Comparison of ENCODE assay signal across 9 cellular contexts in genomic region chr19:53991224-53992113, GRCh38. TPM values are rescaled to one million over a fixed set of nuclear protein-coding genes. Genes with fewer than 3 reads are reported as not detected.
DNase-seq lines count a peak whose midpoint lies in the region; FAIRE-seq and TF ChIP-seq lines count a peak whose summit lies in the region.
"Had no signal": no experiment of that assay in that cellular context is flagged by ENCODE, and none has a peak within 500 bp of the region (broad histone marks: within the 10 kb centered on the region; RNA-seq: fewer than 3 reads in every experiment).

Gene CACNG6 (plus strand): TSS chr19:53991637. CDS start chr19:53992878, 1,241 bp downstream.

- peak in 1 of 2 experiments; percentile 13; a peak in 1 of 4 replicates for TF ChIP-seq RAD21 in H1 (IDR thresholded peaks at IDR 0.05 in 1 of 2, conservative IDR thresholded peaks at IDR 0.05 in 1 of 2; ENCODE audit: low read depth in 2 of 2, low read length in 2 of 2)

- H3K27me3 Mint-ChIP-seq in Calu3 (ENCODE audit: unreplicated experiment), result no peaks in the 10 kb centered on the region

- H3K4me1 Mint-ChIP-seq in Calu3 (ENCODE audit: low read depth, unreplicated experiment), result peaks cover 41% of the 10 kb centered on the region

- H3K36me3 ChIP-seq in H1 (ENCODE audit: control insufficient read depth in 2 of 4, insufficient read depth in 4 of 4, low read length in 3 of 4) (no peaks in the 10 kb centered on the region), neuronal stem cell (replicated peaks in 1 of 2; ENCODE audit: control insufficient read depth in 2 of 2, insufficient read depth in 2 of 2, low read length in 2 of 2) (no peaks in the 10 kb centered on the region)
- H3K36me3 ChIP-seq: neutrophil had no signal

- TF ChIP-seq POLR2A in H1 (IDR thresholded peaks at IDR 0.05; ENCODE audit: control extremely low read depth in 1 of 2, low read depth in 2 of 2, low read length in 2 of 2) (no peak), GM12892 (IDR thresholded peaks at IDR 0.05; ENCODE audit: low read depth, low read length) (no peak)

- H3K9me3 ChIP-seq in H1 (ENCODE audit: insufficient read depth in 2 of 2, low read depth in 1 of 2, low read length in 1 of 2) (no peaks in the 10 kb centered on the region), neuronal stem cell (replicated peaks in 1 of 2; ENCODE audit: control insufficient read depth in 2 of 2, insufficient read depth in 1 of 2, low read depth in 1 of 2, low read length in 2 of 2) (no peaks in the 10 kb centered on the region)
- H3K9me3 ChIP-seq: neutrophil had no signal

- FAIRE-seq in H1 (lab: Jason Lieb, UNC) (no peak), GM12892 (lab: Jason Lieb, UNC) (no peak)

- no peak within 1 kb of the TSS for H3K56ac ChIP-seq in H1 (replicated peaks; ENCODE audit: insufficient read length, low read depth, low read length)

- H3K9ac ChIP-seq in H1 (replicated peaks in 1 of 4; ENCODE audit: extremely low read depth in 1 of 4, low read depth in 3 of 4, low read length in 3 of 4), result peak within 1 kb of the TSS in 1 of 4 experiments; percentile 71; a peak in 1 of 7 replicates
- H3K9ac ChIP-seq in neuronal stem cell (ENCODE audit: low read depth, low read length, poor library complexity), result peak within 1 kb of the TSS; percentile 33

- H2BK12ac ChIP-seq in H1 (ENCODE audit: low read depth, low read length) (no peak within 1 kb of the TSS), neuronal stem cell (ENCODE audit: low read length) (no peak within 1 kb of the TSS)

- H4K20me1 ChIP-seq in H1 (replicated peaks in 1 of 2; ENCODE audit: control insufficient read depth in 1 of 2, insufficient read depth in 2 of 2, low read length in 2 of 2), result no peaks in the 10 kb centered on the region

- DNase-seq in Calu3 (peak; percentile 94), NCI-H146 (lab: John Stamatoyannopoulos, UW) (peak; percentile 58), H1 (ENCODE audit: low read depth in 1 of 2, low spot score in 2 of 2) (peak in 1 of 2 experiments; percentile 77), neuronal stem cell (ENCODE audit: low spot score) (peak; percentile 43), GM12892 (ENCODE audit: insufficient read length) (no peak), NCI-H774 (lab: John Stamatoyannopoulos, UW) (no peak), NCI-H510A treated with DMSO at 0.1 percent for 48 hours (lab: John Stamatoyannopoulos, UW) (no peak), NCI-H2107 treated with DMSO at 0.1 percent for 48 hours (lab: John Stamatoyannopoulos, UW; ENCODE audit: unreplicated experiment) (no peak)

- H3K23me2 ChIP-seq in H1 (ENCODE audit: low read depth, low read length), result peaks cover 9% of the 10 kb centered on the region; the same call in 1 of the 2 replicates

- H3K14ac ChIP-seq in H1 (ENCODE audit: insufficient read length) (no peak within 1 kb of the TSS), neuronal stem cell (ENCODE audit: low read length) (no peak within 1 kb of the TSS)

- peak within 1 kb of the TSS; percentile 99 for H3K27ac Mint-ChIP-seq in Calu3 (ENCODE audit: unreplicated experiment)

- WGBS in H1 (ENCODE audit: extremely low coverage in 1 of 2, insufficient coverage in 1 of 2, insufficient read length in 1 of 2, insufficient replicate concordance in 2 of 2, low coverage in 1 of 2, low lambda C conversion rate in 2 of 2, missing lambda C conversion rate in 1 of 2), 2 experiments, result 44% methylated on average over 11 of the region's 66 CpGs; no CpG with 5 or more reads in 1 of the 2 experiments
- WGBS in neuronal stem cell (ENCODE audit: extremely low coverage in 2 of 2, insufficient read length in 2 of 2, insufficient replicate concordance in 1 of 2), 2 donors, result no CpG with 5 or more reads among the region's 66 CpGs

- H3K4me2 ChIP-seq in H1 (ENCODE audit: insufficient read depth in 1 of 2, low read depth in 2 of 2, low read length in 2 of 2) (peak within 1 kb of the TSS; percentile 75 to 76), neuronal stem cell (ENCODE audit: insufficient read depth, low read length, poor library complexity, severe bottlenecking) (peak within 1 kb of the TSS; percentile 67)

- H4K91ac ChIP-seq in H1 (replicated peaks; ENCODE audit: insufficient read length, low read length) (no peak within 1 kb of the TSS), neuronal stem cell (ENCODE audit: low read depth, low read length, poor library complexity) (no peak within 1 kb of the TSS)

- no peak for TF ChIP-seq EP300 in H1 (IDR thresholded peaks at IDR 0.05; ENCODE audit: borderline replicate concordance in 1 of 2, low read depth in 2 of 2, low read length in 2 of 2)

- H3K27ac ChIP-seq in H1 (ENCODE audit: low read depth, low read length) (no peak within 1 kb of the TSS), neuronal stem cell (replicated peaks; ENCODE audit: low read length) (no peak within 1 kb of the TSS)
- H3K27ac ChIP-seq: neutrophil had no signal

- H3K79me1 ChIP-seq in H1 (ENCODE audit: low read depth, low read length) (no peaks in the 10 kb centered on the region), neuronal stem cell (ENCODE audit: low read depth, low read length) (no peaks in the 10 kb centered on the region)

- peaks cover 57% of the 10 kb centered on the region for H3K36me3 Mint-ChIP-seq in Calu3 (ENCODE audit: insufficient read depth, unreplicated experiment)

- H2BK5ac ChIP-seq in H1 (ENCODE audit: low read depth, low read length), result no peak within 1 kb of the TSS
- H2BK5ac ChIP-seq in neuronal stem cell (ENCODE audit: low read length), result peak within 1 kb of the TSS; percentile 85

- peak within 1 kb of the TSS; percentile 9 for H4K5ac ChIP-seq in H1 (ENCODE audit: insufficient read length, low read depth, low read length)

- H2AK5ac ChIP-seq in H1 (ENCODE audit: low read depth, low read length) (no peak within 1 kb of the TSS), neuronal stem cell (ENCODE audit: low read depth, low read length) (peak within 1 kb of the TSS; percentile 95)

- POLR2A ChIA-PET in H1 (lab: Charles Lee; ENCODE audit: partially characterized antibody), result interaction anchor here (0.9 to 4.0 kb wide), 11 partner anchors 8 to 42 kb away, joined by 3 to 21 read pairs (median 5); no protein-coding TSS in a partner anchor

- TF ChIP-seq CTCF in Calu3 (IDR thresholded peaks at IDR 0.05; ENCODE audit: unreplicated experiment) (no peak), H1 (IDR thresholded peaks at IDR 0.05; ENCODE audit: control extremely low read depth in 1 of 3, insufficient read depth in 1 of 3, low read depth in 1 of 3, low read length in 3 of 3) (no peak)

- peak within 1 kb of the TSS; percentile 76 for H3K4me3 Mint-ChIP-seq in Calu3 (ENCODE audit: low read depth, unreplicated experiment)

- H3K23ac ChIP-seq in H1 (ENCODE audit: insufficient read length) (no peak within 1 kb of the TSS), neuronal stem cell (ENCODE audit: low read depth, low read length, poor library complexity) (no peak within 1 kb of the TSS)

- H3K18ac ChIP-seq in H1 (ENCODE audit: extremely low read depth, low read length) (peak within 1 kb of the TSS; percentile 48), neuronal stem cell (ENCODE audit: low read length) (peak within 1 kb of the TSS; percentile 98)

- H2BK15ac ChIP-seq in H1 (ENCODE audit: low read length), result 0 out of 2 replicates have a peak within 1 kb of the TSS, but pooled peaks have one; percentile 29
- H2BK15ac ChIP-seq in neuronal stem cell (ENCODE audit: low read length), result peak within 1 kb of the TSS; percentile 62

- H2BK120ac ChIP-seq in H1 (replicated peaks; ENCODE audit: low read depth, low read length) (no peak within 1 kb of the TSS), neuronal stem cell (ENCODE audit: low read depth, low read length) (peak within 1 kb of the TSS; percentile 58)

- peaks cover 0 to 15% (median 7%) of the 10 kb centered on the region in 4 experiments; a peak in 6 of 7 replicates for H3K4me1 ChIP-seq in H1 (replicated peaks in 1 of 4; ENCODE audit: control insufficient read depth in 3 of 4, insufficient read depth in 4 of 4, low read length in 3 of 4)
- peaks cover 3 to 14% of the 10 kb centered on the region in 2 donors for H3K4me1 ChIP-seq in neuronal stem cell (ENCODE audit: control insufficient read depth in 2 of 2, insufficient read depth in 1 of 2, low read depth in 1 of 2, low read length in 2 of 2)

- intact Hi-C loops in Calu3 (cut with micrococcal nuclease; ENCODE audit: unreplicated experiment), result loop anchor here (2.0 kb wide), 1 partner anchor 31 kb away; no protein-coding TSS in a partner anchor

- BruUV-seq in Calu3 (replicated peaks; lab: Mats Ljungman, UMichigan), result no TSS peak

- H3K4me3 ChIP-seq in H1 (ENCODE audit: extremely low read depth in 1 of 4, insufficient read depth in 2 of 4, low read depth in 3 of 4, low read length in 4 of 4), result peak within 1 kb of the TSS; percentile 36 to 64 (median 44); a peak in 7 of 8 replicates
- peak within 1 kb of the TSS; percentile 42 to 66 for H3K4me3 ChIP-seq in neuronal stem cell (ENCODE audit: low read length in 2 of 2)

- no peak within 1 kb of the TSS for H2AFZ ChIP-seq in H1 (ENCODE audit: low read length)
- peak within 1 kb of the TSS; percentile 89 for H2AFZ ChIP-seq in neuronal stem cell (ENCODE audit: low read length)

- H3K79me2 ChIP-seq in H1 (ENCODE audit: control insufficient read depth in 1 of 2, insufficient read depth in 2 of 2, low read length in 2 of 2), result no peaks in the 10 kb centered on the region

- H3K9me3 Mint-ChIP-seq in Calu3 (ENCODE audit: low read depth, unreplicated experiment), result peaks cover 2% of the 10 kb centered on the region

- no peak within 1 kb of the TSS for H3K4ac ChIP-seq in H1 (replicated peaks; ENCODE audit: insufficient read length, low read depth, low read length)
- no peak within 1 kb of the TSS for H3K4ac ChIP-seq in neuronal stem cell (ENCODE audit: low read length)

- no peak within 1 kb of the TSS for H2BK20ac ChIP-seq in H1 (ENCODE audit: low read length)

- H3K27me3 ChIP-seq in H1 (replicated peaks in 1 of 4; ENCODE audit: control insufficient read depth in 3 of 4, extremely low read depth in 1 of 4, insufficient read depth in 3 of 4, low read length in 3 of 4) (peaks cover 2 to 47% (median 32%) of the 10 kb centered on the region in 4 experiments), neuronal stem cell (ENCODE audit: control insufficient read depth in 3 of 3, insufficient read depth in 3 of 3, low read depth in 1 of 3, low read length in 3 of 3) (peaks cover 0 to 8% (median 0%) of the 10 kb centered on the region in 3 experiments)

- CTCF ChIA-PET in Calu3 (lab: Charles Lee) (interaction anchor here (0.5 to 1.3 kb wide), 8 partner anchors 11 to 76 kb away, joined by 3 to 10 read pairs (median 5); no protein-coding TSS in a partner anchor), H1 (lab: Charles Lee; ENCODE audit: partially characterized antibody) (interaction anchor here (4.2 kb wide), 1 partner anchor 32 kb away, joined by 33 read pairs; no protein-coding TSS in a partner anchor)

- H4K8ac ChIP-seq in H1 (ENCODE audit: extremely low read depth, insufficient read depth, low read length), result no peak within 1 kb of the TSS; the same call in 1 of the 2 replicates
- H4K8ac ChIP-seq in neuronal stem cell (ENCODE audit: low read depth, low read length), result no peak within 1 kb of the TSS

RNA-seq across cellular contexts. Expression of gene CACNG6, which starts in this region (rescaled TPM):
- total RNA-seq in Calu3 (2022), result 137 and 144 TPM in 2 replicates
- 1.2 and 1.4 TPM in 2 replicates for total RNA-seq in H1 (2021; fragmentation: NEBNext Ultra II Directional; extraction: Animal tissue kit (Norgen Biotek cat#: 25700))
- 1.6 and 2.9 TPM in 2 replicates for polyA plus RNA-seq in H1 (2011; rRNA removed)
- polyA plus RNA-seq in H1 (2011; cell fraction: cytosol; rRNA removed), result 1.8 TPM
- polyA plus RNA-seq in H1 (2011; cell fraction: nucleus; rRNA removed), result 4.3 TPM
- 1.1 to 1.9 TPM (median 1.5 TPM) in 4 replicates for polyA plus RNA-seq in H1 (2012, experiment 1 of 2)
- 0.81 TPM for polyA plus RNA-seq in H1 (2012, experiment 2 of 2)
- polyA plus RNA-seq in H1 (2013, experiment 1 of 2), result 2.3 TPM
- polyA plus RNA-seq in H1 (2013, experiment 2 of 2), result 2.1 TPM
- polyA minus RNA-seq in H1 (2011; rRNA and poly(A)+ RNA removed), result 0.22 and 0.25 TPM in 2 replicates
- polyA minus RNA-seq in H1 (2011; cell fraction: cytosol; rRNA and poly(A)+ RNA removed), result not detected
- 0.80 TPM for polyA minus RNA-seq in H1 (2011; cell fraction: nucleus; rRNA and poly(A)+ RNA removed)
- 4.0 TPM for polyA plus RNA-seq in neuronal stem cell (2013, experiment 1 of 2)
- polyA plus RNA-seq in neuronal stem cell (2013, experiment 2 of 2), result 3.9 TPM
- not detected for polyA plus RNA-seq in GM12892 (2012; ENCODE audit: missing spikeins)

Comparison
In these comparisons a context has a peak if more than half of its experiments do, and no peak if none do; other contexts are left out.
1. RNA of gene CACNG6 (total RNA-seq): 137 to 144 TPM in Calu3; 1.2 to 1.4 TPM in H1; every median in the first group is over 10 times any median in the second.
2. DNase-seq: peak in Calu3 (single experiment), NCI-H146 (single experiment) and neuronal stem cell (single experiment); none in GM12892 (single experiment), NCI-H774 (single experiment), NCI-H510A treated with DMSO at 0.1 percent for 48 hours (single experiment) and NCI-H2107 treated with DMSO at 0.1 percent for 48 hours (single experiment).